Comparison of ENCODE assay signal across 1 cellular context in the genomic region with DNA sequence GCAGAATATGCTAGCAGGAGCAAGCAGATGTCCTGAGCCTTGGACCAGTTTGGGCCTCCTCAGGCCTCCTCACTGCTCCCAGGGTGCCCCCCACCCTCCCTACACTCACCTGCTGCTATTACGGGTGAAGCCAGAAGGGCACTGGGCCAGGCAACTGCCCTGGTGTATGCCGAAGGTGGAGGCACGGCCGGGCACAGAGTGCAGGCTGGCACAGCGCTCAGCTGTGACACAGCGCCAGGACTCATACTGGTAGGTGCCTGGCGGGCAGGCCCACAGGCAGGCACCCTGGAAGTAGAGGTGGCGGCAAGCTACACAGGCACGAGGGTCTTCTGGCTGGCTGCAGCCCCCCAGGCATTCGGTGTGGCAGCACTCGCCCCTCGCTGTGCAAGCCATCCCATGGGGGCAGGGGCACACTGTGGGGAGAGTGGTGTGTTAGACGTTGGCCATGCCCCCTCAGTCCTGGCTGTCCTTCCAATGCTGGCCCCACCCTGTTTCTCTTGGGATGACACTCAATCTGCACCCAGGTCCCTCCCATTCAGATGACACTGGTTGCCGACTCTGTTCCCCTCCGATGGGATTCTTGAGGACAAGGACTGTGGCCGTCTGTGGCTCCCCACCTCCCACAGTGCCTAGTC.
TF ChIP-seq lines count a peak whose summit lies in the region.

No MANE protein-coding gene starts in this region.

TF ChIP-seq in SK-N-SH, 30 proteins besides CTCF, POLR2A, EP300 and RAD21:
- no peak for TF ChIP-seq MEF2A (IDR thresholded peaks at IDR 0.05; ENCODE audit: borderline replicate concordance, low read depth)
- no peak for TF ChIP-seq TAF1 (IDR thresholded peaks at IDR 0.05; ENCODE audit: borderline replicate concordance, low read depth, low read length)
- TF ChIP-seq FOXJ3 (CRISPR knock-in tag; IDR thresholded peaks at IDR 0.05) = no peak
- TF ChIP-seq NRF1 (IDR thresholded peaks at IDR 0.05; ENCODE audit: low read depth, low read length) = no peak
- TF ChIP-seq RFX5 (IDR thresholded peaks at IDR 0.05; ENCODE audit: low read length) = no peak
- TF ChIP-seq, protein P1, sequence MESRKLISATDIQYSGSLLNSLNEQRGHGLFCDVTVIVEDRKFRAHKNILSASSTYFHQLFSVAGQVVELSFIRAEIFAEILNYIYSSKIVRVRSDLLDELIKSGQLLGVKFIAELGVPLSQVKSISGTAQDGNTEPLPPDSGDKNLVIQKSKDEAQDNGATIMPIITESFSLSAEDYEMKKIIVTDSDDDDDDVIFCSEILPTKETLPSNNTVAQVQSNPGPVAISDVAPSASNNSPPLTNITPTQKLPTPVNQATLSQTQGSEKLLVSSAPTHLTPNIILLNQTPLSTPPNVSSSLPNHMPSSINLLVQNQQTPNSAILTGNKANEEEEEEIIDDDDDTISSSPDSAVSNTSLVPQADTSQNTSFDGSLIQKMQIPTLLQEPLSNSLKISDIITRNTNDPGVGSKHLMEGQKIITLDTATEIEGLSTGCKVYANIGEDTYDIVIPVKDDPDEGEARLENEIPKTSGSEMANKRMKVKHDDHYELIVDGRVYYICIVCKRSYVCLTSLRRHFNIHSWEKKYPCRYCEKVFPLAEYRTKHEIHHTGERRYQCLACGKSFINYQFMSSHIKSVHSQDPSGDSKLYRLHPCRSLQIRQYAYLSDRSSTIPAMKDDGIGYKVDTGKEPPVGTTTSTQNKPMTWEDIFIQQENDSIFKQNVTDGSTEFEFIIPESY (IDR thresholded peaks at IDR 0.05; ENCODE audit: borderline replicate concordance, low read depth) = no peak
- TF ChIP-seq, protein P2, sequence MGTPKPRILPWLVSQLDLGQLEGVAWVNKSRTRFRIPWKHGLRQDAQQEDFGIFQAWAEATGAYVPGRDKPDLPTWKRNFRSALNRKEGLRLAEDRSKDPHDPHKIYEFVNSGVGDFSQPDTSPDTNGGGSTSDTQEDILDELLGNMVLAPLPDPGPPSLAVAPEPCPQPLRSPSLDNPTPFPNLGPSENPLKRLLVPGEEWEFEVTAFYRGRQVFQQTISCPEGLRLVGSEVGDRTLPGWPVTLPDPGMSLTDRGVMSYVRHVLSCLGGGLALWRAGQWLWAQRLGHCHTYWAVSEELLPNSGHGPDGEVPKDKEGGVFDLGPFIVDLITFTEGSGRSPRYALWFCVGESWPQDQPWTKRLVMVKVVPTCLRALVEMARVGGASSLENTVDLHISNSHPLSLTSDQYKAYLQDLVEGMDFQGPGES (IDR thresholded peaks at IDR 0.05; ENCODE audit: low read depth, low read length) = no peak
- TF ChIP-seq RXRA (IDR thresholded peaks at IDR 0.05; ENCODE audit: borderline replicate concordance, low read depth) = no peak
- no peak for TF ChIP-seq TEAD4 (IDR thresholded peaks at IDR 0.05; ENCODE audit: borderline replicate concordance, insufficient read depth)
- TF ChIP-seq, protein P3, sequence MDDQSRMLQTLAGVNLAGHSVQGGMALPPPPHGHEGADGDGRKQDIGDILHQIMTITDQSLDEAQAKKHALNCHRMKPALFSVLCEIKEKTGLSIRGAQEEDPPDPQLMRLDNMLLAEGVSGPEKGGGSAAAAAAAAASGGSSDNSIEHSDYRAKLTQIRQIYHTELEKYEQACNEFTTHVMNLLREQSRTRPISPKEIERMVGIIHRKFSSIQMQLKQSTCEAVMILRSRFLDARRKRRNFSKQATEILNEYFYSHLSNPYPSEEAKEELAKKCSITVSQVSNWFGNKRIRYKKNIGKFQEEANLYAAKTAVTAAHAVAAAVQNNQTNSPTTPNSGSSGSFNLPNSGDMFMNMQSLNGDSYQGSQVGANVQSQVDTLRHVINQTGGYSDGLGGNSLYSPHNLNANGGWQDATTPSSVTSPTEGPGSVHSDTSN (IDR thresholded peaks at IDR 0.05) = no peak
- TF ChIP-seq SIN3A (IDR thresholded peaks at IDR 0.05; ENCODE audit: borderline replicate concordance, low read depth, low read length) = no peak
